Comparison of ENCODE assay signal across 1 cellular context in the genomic region with DNA sequence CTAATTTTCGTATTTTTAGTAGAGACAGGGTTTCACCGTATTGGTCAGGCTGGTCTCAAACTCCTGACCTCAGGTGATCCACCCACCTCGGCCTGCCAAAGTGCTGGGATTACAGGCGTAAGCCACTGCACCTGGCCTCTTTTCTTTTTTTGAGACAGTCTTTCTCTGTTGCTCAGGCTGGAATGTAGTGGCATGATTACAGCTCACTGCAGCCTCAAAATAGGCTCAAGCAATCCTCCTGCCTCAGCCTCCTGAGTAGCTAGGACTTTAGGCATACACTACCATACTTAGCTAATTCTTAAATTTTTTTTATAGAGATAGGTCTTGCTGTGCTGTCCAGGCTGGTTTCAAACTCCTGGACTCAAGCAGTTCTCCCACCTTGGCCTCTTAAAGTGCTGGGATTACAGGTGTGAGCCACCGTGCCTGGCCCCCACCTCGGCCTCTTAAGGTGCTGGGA.
TF ChIP-seq lines count a peak whose summit lies in the region.

No MANE protein-coding gene starts in this region.

TF ChIP-seq in HepG2, 621 proteins besides CTCF, POLR2A, EP300 and RAD21:
- TF ChIP-seq, protein P1, sequence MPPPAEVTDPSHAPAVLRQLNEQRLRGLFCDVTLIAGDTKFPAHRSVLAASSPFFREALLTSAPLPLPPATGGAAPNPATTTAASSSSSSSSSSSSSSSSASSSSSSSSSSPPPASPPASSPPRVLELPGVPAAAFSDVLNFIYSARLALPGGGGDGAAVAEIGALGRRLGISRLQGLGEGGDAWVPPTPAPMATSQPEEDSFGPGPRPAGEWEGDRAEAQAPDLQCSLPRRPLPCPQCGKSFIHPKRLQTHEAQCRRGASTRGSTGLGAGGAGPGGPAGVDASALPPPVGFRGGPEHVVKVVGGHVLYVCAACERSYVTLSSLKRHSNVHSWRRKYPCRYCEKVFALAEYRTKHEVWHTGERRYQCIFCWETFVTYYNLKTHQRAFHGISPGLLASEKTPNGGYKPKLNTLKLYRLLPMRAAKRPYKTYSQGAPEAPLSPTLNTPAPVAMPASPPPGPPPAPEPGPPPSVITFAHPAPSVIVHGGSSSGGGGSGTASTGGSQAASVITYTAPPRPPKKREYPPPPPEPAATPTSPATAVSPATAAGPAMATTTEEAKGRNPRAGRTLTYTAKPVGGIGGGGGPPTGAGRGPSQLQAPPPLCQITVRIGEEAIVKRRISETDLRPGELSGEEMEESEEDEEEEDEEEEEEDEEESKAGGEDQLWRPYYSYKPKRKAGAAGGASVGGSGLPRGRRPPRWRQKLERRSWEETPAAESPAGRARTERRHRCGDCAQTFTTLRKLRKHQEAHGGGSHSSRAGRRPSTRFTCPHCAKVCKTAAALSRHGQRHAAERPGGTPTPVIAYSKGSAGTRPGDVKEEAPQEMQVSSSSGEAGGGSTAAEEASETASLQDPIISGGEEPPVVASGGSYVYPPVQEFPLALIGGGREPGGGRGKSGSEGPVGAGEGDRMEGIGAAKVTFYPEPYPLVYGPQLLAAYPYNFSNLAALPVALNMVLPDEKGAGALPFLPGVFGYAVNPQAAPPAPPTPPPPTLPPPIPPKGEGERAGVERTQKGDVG (CRISPR knock-in tag; IDR thresholded peaks at IDR 0.05; ENCODE audit: borderline replicate concordance), result peak; percentile 36; the same call in 1 of the 2 replicates
- 0 out of 2 replicates have a peak, but pooled peaks have one; percentile 18 for TF ChIP-seq KAT7 (CRISPR knock-in tag; IDR thresholded peaks at IDR 0.05; ENCODE audit: borderline replicate concordance)
- TF ChIP-seq NFIB (CRISPR knock-in tag; IDR thresholded peaks at IDR 0.05; ENCODE audit: borderline replicate concordance), result 0 out of 2 replicates have a peak, but pooled peaks have one; percentile 47
- TF ChIP-seq, protein P2, sequence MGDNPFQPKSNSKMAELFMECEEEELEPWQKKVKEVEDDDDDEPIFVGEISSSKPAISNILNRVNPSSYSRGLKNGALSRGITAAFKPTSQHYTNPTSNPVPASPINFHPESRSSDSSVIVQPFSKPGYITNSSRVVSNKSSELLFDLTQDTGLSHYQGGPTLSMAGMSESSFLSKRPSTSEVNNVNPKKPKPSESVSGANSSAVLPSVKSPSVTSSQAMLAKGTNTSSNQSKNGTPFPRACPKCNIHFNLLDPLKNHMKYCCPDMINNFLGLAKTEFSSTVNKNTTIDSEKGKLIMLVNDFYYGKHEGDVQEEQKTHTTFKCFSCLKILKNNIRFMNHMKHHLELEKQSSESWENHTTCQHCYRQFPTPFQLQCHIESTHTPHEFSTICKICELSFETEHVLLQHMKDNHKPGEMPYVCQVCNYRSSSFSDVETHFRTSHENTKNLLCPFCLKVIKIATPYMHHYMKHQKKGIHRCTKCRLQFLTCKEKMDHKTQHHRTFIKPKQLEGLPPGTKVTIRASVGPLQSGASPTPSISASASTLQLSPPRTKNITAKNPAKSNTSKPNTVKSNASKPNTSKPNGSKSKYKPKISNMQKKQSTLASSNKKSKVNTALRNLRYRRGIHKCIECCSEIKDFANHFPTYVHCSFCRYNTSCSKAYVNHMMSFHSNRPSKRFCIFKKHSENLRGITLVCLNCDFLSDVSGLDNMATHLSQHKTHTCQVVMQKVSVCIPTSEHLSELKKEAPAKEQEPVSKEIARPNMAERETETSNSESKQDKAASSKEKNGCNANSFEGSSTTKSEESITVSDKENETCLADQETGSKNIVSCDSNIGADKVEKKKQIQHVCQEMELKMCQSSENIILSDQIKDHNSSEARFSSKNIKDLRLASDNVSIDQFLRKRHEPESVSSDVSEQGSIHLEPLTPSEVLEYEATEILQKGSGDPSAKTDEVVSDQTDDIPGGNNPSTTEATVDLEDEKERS (CRISPR knock-in tag; IDR thresholded peaks at IDR 0.05), result peak; percentile 66; the same call in 1 of the 2 replicates
- peak; percentile 48; the same call in 1 of the 2 replicates for TF ChIP-seq ZMYM2 (CRISPR knock-in tag; IDR thresholded peaks at IDR 0.05)
- TF ChIP-seq, protein P3, sequence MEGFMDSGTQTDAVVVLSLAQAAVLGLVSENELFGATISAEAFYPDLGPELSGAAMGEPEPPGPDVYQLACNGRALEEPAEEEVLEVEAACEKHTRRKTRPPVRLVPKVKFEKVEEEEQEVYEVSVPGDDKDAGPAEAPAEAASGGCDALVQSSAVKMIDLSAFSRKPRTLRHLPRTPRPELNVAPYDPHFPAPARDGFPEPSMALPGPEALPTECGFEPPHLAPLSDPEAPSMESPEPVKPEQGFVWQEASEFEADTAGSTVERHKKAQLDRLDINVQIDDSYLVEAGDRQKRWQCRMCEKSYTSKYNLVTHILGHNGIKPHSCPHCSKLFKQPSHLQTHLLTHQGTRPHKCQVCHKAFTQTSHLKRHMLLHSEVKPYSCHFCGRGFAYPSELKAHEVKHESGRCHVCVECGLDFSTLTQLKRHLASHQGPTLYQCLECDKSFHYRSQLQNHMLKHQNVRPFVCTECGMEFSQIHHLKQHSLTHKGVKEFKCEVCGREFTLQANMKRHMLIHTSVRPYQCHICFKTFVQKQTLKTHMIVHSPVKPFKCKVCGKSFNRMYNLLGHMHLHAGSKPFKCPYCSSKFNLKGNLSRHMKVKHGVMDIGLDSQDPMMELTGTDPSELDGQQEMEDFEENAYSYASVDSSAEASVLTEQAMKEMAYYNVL (CRISPR knock-in tag; IDR thresholded peaks at IDR 0.05; ENCODE audit: borderline replicate concordance), result 0 out of 2 replicates have a peak, but pooled peaks have one; percentile 9
- TF ChIP-seq ZNF501 (CRISPR knock-in tag; IDR thresholded peaks at IDR 0.05), result peak; percentile 46; the same call in 1 of the 2 replicates
- TF ChIP-seq ZNF770 (CRISPR knock-in tag; IDR thresholded peaks at IDR 0.05), result peak; percentile 97
- peak; percentile 83 for TF ChIP-seq ZMYM3 (CRISPR knock-in tag; IDR thresholded peaks at IDR 0.05)
- peak; percentile 66 for TF ChIP-seq ZNF121 (CRISPR knock-in tag; IDR thresholded peaks at IDR 0.05)
- peak; percentile 75; the same call in 1 of the 2 replicates for TF ChIP-seq HNF1B (CRISPR knock-in tag; IDR thresholded peaks at IDR 0.05)
- 0 out of 2 replicates have a peak, but pooled peaks have one; percentile 42 for TF ChIP-seq ZNF670 (CRISPR knock-in tag; IDR thresholded peaks at IDR 0.05; ENCODE audit: borderline replicate concordance)
- 0 out of 2 replicates have a peak, but pooled peaks have one; percentile 19 for TF ChIP-seq YEATS2 (CRISPR knock-in tag; IDR thresholded peaks at IDR 0.05; ENCODE audit: borderline replicate concordance)
- TF ChIP-seq ZNF547 (CRISPR knock-in tag; IDR thresholded peaks at IDR 0.05), result 0 out of 2 replicates have a peak, but pooled peaks have one; percentile 14
- TF ChIP-seq HIVEP1 (CRISPR knock-in tag; IDR thresholded peaks at IDR 0.05), result 0 out of 2 replicates have a peak, but pooled peaks have one; percentile 36
- TF ChIP-seq ZNF816 (CRISPR knock-in tag; IDR thresholded peaks at IDR 0.05; ENCODE audit: borderline replicate concordance), result 0 out of 2 replicates have a peak, but pooled peaks have one; percentile 30
- 0 out of 2 replicates have a peak, but pooled peaks have one; percentile 45 for TF ChIP-seq ZNF619 (CRISPR knock-in tag; IDR thresholded peaks at IDR 0.05)
- TF ChIP-seq PITX1 (CRISPR knock-in tag; IDR thresholded peaks at IDR 0.05), result peak; percentile 26; the same call in 1 of the 2 replicates
